Comparison of ENCODE assay signal across 28 cellular contexts in genomic region chr11:109527496-109527895, GRCh38.
DNase-seq lines count a peak whose midpoint lies in the region; ATAC-seq and TF ChIP-seq lines count a peak whose summit lies in the region.
"Had no signal": no experiment of that assay in that cellular context is flagged by ENCODE, and none has a peak within 500 bp of the region (broad histone marks: within the 10 kb centered on the region; RNA-seq: fewer than 3 reads in every experiment).

No MANE protein-coding gene starts in this region.

- TF ChIP-seq CTCF in AG04449 (IDR thresholded peaks at IDR 0.05; ENCODE audit: insufficient read depth, low read length, missing control alignments) (no peak), right lobe of liver (IDR thresholded peaks at IDR 0.05) (no peak), Peyer's patch (IDR thresholded peaks at IDR 0.05) (no peak)

- TF ChIP-seq POLR2A in right lobe of liver (IDR thresholded peaks at IDR 0.05) (no peak), Peyer's patch (IDR thresholded peaks at IDR 0.05) (no peak)

- H3K4me3 ChIP-seq in AG04449 (ENCODE audit: low read depth, low read length): no peak overlapping the region
- no peak overlapping the region for H3K4me3 ChIP-seq in adipocyte (ENCODE audit: low read length)
- H3K4me3 ChIP-seq in right lobe of liver: no peak overlapping the region
- H3K4me3 ChIP-seq in Peyer's patch: no peak overlapping the region
- H3K4me3 ChIP-seq: BLaER1, dorsolateral prefrontal cortex, left ventricle myocardium inferior had no signal

- DNase-seq in AG04449 (ENCODE audit: low read depth, low spot score) (peak; percentile 28), GM04504 (ENCODE audit: low read depth) (peak; percentile 17), adipocyte (ENCODE audit: low read depth) (peak; percentile 47), iris pigment epithelial cell (ENCODE audit: low read depth) (peak; percentile 41), SKM-1 treated with dmso at 0.1 percent for 144 hours (lab: John Stamatoyannopoulos, UW; ENCODE audit: unreplicated experiment) (no peak), hippocampal formation (lab: John Stamatoyannopoulos, UW) (no peak), right lobe of liver (no peak), Peyer's patch (no peak)
- DNase-seq: activated CD4-positive, alpha-beta T cell treated with anti-CD3 and anti-CD28 coated beads for 36 hours; activated CD8-positive, alpha-beta T cell treated with anti-CD3 and anti-CD28 coated beads, Interleukin-2, amount 10 ng/mL, durations not matched to agents 7 days and 5 days; activated effector memory CD4-positive, alpha-beta T cell treated with Interleukin-2 at 50 U/mL for 16 hours; activated naive CD8-positive, alpha-beta T cell treated with anti-CD3 and anti-CD28 coated beads for 36 hours; central memory CD4-positive, alpha-beta T cell; COR-L47; DMS53; dorsolateral prefrontal cortex; GF-D8; left ventricle myocardium inferior; naive thymus-derived CD4-positive, alpha-beta T cell; NCI-H1048; NCI-H187; NCI-H748 treated with DMSO at 0.1 percent for 48 hours; retina; stimulated activated CD4-positive, alpha-beta T cell treated with anti-CD3 and anti-CD28 coated beads, Interleukin-4, amount 100 ng/mL, for 1 hour; T-helper 17 cell had no signal

- POLR2A ChIA-PET in AG04449 (lab: Yijun Ruan, JAX): interaction anchor here (0.9 kb wide), 1 partner anchor 20 kb away, joined by 3 read pairs; no protein-coding TSS in a partner anchor

- no peak overlapping the region for H3K9ac ChIP-seq in adipocyte (ENCODE audit: low read length)
- H3K9ac ChIP-seq: BLaER1 had no signal

- H3K27ac ChIP-seq in right lobe of liver (no peak overlapping the region), Peyer's patch (no peak overlapping the region)
- H3K27ac ChIP-seq: BLaER1, dorsolateral prefrontal cortex, left ventricle myocardium inferior, RWPE1 had no signal

- CTCF ChIA-PET in AG04449 (lab: Yijun Ruan, JAX): no interaction called here

- 24% methylated on average over 1 of the region's 1 CpG for WGBS in right lobe of liver (ENCODE audit: insufficient coverage, low coverage, low lambda C conversion rate, missing lambda C conversion rate)

- intact Hi-C loops in right lobe of liver (cut with DNase I): no loop called here

- no peaks in the 10 kb centered on the region for H3K9me3 ChIP-seq in adipocyte (ENCODE audit: control insufficient read depth, low read length)
- no peaks in the 10 kb centered on the region for H3K9me3 ChIP-seq in right lobe of liver
- no peaks in the 10 kb centered on the region for H3K9me3 ChIP-seq in Peyer's patch
- H3K9me3 ChIP-seq: BLaER1, left ventricle myocardium inferior had no signal

- H3K27me3 ChIP-seq in adipocyte (replicated peaks; ENCODE audit: control insufficient read depth, insufficient read depth, low read length) (no peaks in the 10 kb centered on the region), right lobe of liver (no peaks in the 10 kb centered on the region), Peyer's patch (no peaks in the 10 kb centered on the region)
- H3K27me3 ChIP-seq: BLaER1, dorsolateral prefrontal cortex had no signal

- no peak for ATAC-seq in right lobe of liver
- ATAC-seq: activated CD4-positive, alpha-beta T cell treated with anti-CD3 and anti-CD28 coated beads for 36 hours; activated CD8-positive, alpha-beta T cell treated with anti-CD3 and anti-CD28 coated beads, Interleukin-2, amount 10 ng/mL, durations not matched to agents 7 days and 5 days; HCT116; naive thymus-derived CD4-positive, alpha-beta T cell; T-helper 17 cell had no signal

- no peaks in the 10 kb centered on the region for H3K36me3 ChIP-seq in adipocyte (ENCODE audit: control insufficient read depth, insufficient read depth, low read length, severe bottlenecking)
- H3K36me3 ChIP-seq in right lobe of liver: no peaks in the 10 kb centered on the region
- no peaks in the 10 kb centered on the region for H3K36me3 ChIP-seq in Peyer's patch
- H3K36me3 ChIP-seq: BLaER1, left ventricle myocardium inferior had no signal

- no peaks in the 10 kb centered on the region for H3K4me1 ChIP-seq in adipocyte (ENCODE audit: control insufficient read depth, insufficient read depth, low read length)
- no peaks in the 10 kb centered on the region for H3K4me1 ChIP-seq in right lobe of liver
- no peaks in the 10 kb centered on the region for H3K4me1 ChIP-seq in Peyer's patch
- H3K4me1 ChIP-seq: BLaER1, left ventricle myocardium inferior had no signal

Comparison
In these comparisons a context has a peak if more than half of its experiments do, and no peak if none do; other contexts are left out.
1. DNase-seq: peak in AG04449 (single experiment), GM04504 (single experiment), adipocyte (single experiment) and iris pigment epithelial cell (single experiment); none in SKM-1 treated with dmso at 0.1 percent for 144 hours (single experiment), hippocampal formation (0 of 2), right lobe of liver (0 of 3) and Peyer's patch (0 of 3).